ENCODE assay signal across 8 cellular contexts in the genomic region with DNA sequence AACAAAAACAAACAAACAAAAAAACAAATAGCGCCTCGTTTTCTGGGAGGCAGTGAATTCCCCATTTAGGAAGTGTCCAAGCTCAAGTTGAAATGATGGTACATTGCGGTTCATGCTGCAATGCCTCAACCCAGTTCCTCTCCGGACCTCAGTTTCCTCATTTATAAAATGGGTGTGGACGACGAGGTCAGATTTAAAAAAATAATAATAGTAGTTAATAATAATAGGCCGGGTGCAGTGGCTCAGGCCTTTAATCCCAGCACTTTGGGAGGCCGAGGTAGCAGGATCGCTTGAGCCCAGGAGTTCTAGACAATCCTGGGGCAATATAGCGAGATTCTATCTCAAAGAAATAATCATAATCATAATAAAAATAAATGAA. TPM values are rescaled to one million over a fixed set of nuclear protein-coding genes. Genes with fewer than 3 reads are reported as not detected.
A peak's percentile ranks its signal among the peaks of the same experiment; 100 is the strongest.
DNase-seq lines count a peak whose midpoint lies in the region; ATAC-seq and TF ChIP-seq lines count a peak whose summit lies in the region.

No MANE protein-coding gene starts in this region.

- H3K4me2 ChIP-seq in Karpas-422 (ENCODE audit: low read depth, low read length, poor library complexity, severe bottlenecking) = peak overlapping the region; percentile 72

- H3K4me1 Mint-ChIP-seq in central memory CD8-positive, alpha-beta T cell = peaks cover 35% of the 10 kb centered on the region
- peaks cover 29 to 30% of the 10 kb centered on the region in 2 donors for H3K4me1 Mint-ChIP-seq in natural killer cell treated with Interleukin-12 subunit alpha and Interleukin-12 subunit beta and Interleukin-15 and Interleukin-18, amount 100 ng/mL, for 72 hours (ENCODE audit: low read depth in 2 of 2)

- H4K20me1 ChIP-seq in Karpas-422 (ENCODE audit: insufficient read depth, low read depth, low read length) = no peaks in the 10 kb centered on the region

- peak overlapping the region; percentile 72 for H3K9ac ChIP-seq in Karpas-422 (ENCODE audit: low read length)

- H3K79me2 ChIP-seq in Karpas-422 (ENCODE audit: low read length) = no peaks in the 10 kb centered on the region

- peak overlapping the region; percentile 75 for H3K27ac ChIP-seq in Karpas-422 (ENCODE audit: low read length)

- no peak overlapping the region for H2AFZ ChIP-seq in Karpas-422 (ENCODE audit: low read length)

- H3K36me3 Mint-ChIP-seq in central memory CD8-positive, alpha-beta T cell (ENCODE audit: insufficient read depth) = peaks cover 16% of the 10 kb centered on the region
- no peaks in the 10 kb centered on the region for H3K36me3 Mint-ChIP-seq in natural killer cell treated with Interleukin-12 subunit alpha and Interleukin-12 subunit beta and Interleukin-15 and Interleukin-18, amount 100 ng/mL, for 72 hours

- H3K4me3 Mint-ChIP-seq in central memory CD8-positive, alpha-beta T cell = peak overlapping the region; percentile 69
- H3K4me3 Mint-ChIP-seq in natural killer cell treated with Interleukin-12 subunit alpha and Interleukin-12 subunit beta and Interleukin-15 and Interleukin-18, amount 100 ng/mL, for 72 hours = peak overlapping the region; percentile 82

- H3K9me3 ChIP-seq in BE2C (no peaks in the 10 kb centered on the region), Karpas-422 (ENCODE audit: low read length) (no peaks in the 10 kb centered on the region)

- peak overlapping the region; percentile 55 for H3K4me3 ChIP-seq in BE2C (ENCODE audit: low read depth, low read length)
- H3K4me3 ChIP-seq in Karpas-422 (ENCODE audit: low read length) = peak overlapping the region; percentile 74

- peak overlapping the region; percentile 8 for H3K27ac Mint-ChIP-seq in central memory CD8-positive, alpha-beta T cell (ENCODE audit: low read depth)
- no peak overlapping the region for H3K27ac Mint-ChIP-seq in natural killer cell treated with Interleukin-12 subunit alpha and Interleukin-12 subunit beta and Interleukin-15 and Interleukin-18, amount 100 ng/mL, for 72 hours

- no peak for DNase-seq in BE2C
- DNase-seq in Karpas-422 = no peak
- no peak for DNase-seq in central memory CD8-positive, alpha-beta T cell (ENCODE audit: low spot score in 2 of 2)
- no peak for DNase-seq in natural killer cell treated with Interleukin-12 subunit alpha and Interleukin-12 subunit beta and Interleukin-15 and Interleukin-18, amount 100 ng/mL, for 72 hours (ENCODE audit: low spot score)
- no peak for DNase-seq in NCI-H2227 (lab: John Stamatoyannopoulos, UW; ENCODE audit: unreplicated experiment)
- DNase-seq in AG08396 (ENCODE audit: low spot score) = no peak
- DNase-seq in T-helper 9 cell = no peak

- H3K27me3 Mint-ChIP-seq in central memory CD8-positive, alpha-beta T cell = no peaks in the 10 kb centered on the region
- no peaks in the 10 kb centered on the region for H3K27me3 Mint-ChIP-seq in natural killer cell treated with Interleukin-12 subunit alpha and Interleukin-12 subunit beta and Interleukin-15 and Interleukin-18, amount 100 ng/mL, for 72 hours

- no peak for ATAC-seq in central memory CD8-positive, alpha-beta T cell (replicated peaks; ENCODE audit: extremely low read depth, poor library complexity, severe bottlenecking)
- ATAC-seq in natural killer cell treated with Interleukin-12 subunit alpha and Interleukin-12 subunit beta and Interleukin-15 and Interleukin-18, amount 100 ng/mL, for 72 hours = no peak
- no peak for ATAC-seq in HG03354 (IDR thresholded peaks at IDR 0.05; ENCODE audit: poor library complexity, severe bottlenecking, unreplicated experiment)

- H3K36me3 ChIP-seq in BE2C (no peaks in the 10 kb centered on the region), Karpas-422 (ENCODE audit: insufficient read depth, low read length) (no peaks in the 10 kb centered on the region)

- TF ChIP-seq CTCF in BE2C (IDR thresholded peaks at IDR 0.05; ENCODE audit: low read depth, low read length) = no peak

- H3K4me1 ChIP-seq in BE2C (no peaks in the 10 kb centered on the region), Karpas-422 (ENCODE audit: low read length) (peaks cover 36% of the 10 kb centered on the region)

- no peaks in the 10 kb centered on the region for H3K9me3 Mint-ChIP-seq in central memory CD8-positive, alpha-beta T cell
- no peaks in the 10 kb centered on the region for H3K9me3 Mint-ChIP-seq in natural killer cell treated with Interleukin-12 subunit alpha and Interleukin-12 subunit beta and Interleukin-15 and Interleukin-18, amount 100 ng/mL, for 72 hours

- H3K27me3 ChIP-seq in BE2C = no peaks in the 10 kb centered on the region
- H3K27me3 ChIP-seq in Karpas-422 (ENCODE audit: low read length) = no peaks in the 10 kb centered on the region

- no peaks in the 10 kb centered on the region for H3K9me2 ChIP-seq in Karpas-422 (replicated peaks; ENCODE audit: insufficient read depth, low read length)

RNA-seq across cellular contexts. Expression of gene ERCC1, which starts 15.5 kb away (rescaled TPM):
- polyA plus RNA-seq in BE2C (2012; ENCODE audit: insufficient read depth, insufficient read length, low read depth) = 120 TPM
- 121 and 175 TPM in 2 replicates for total RNA-seq in Karpas-422 (2014; rRNA removed; shearing (Covaris generic); ENCODE audit: low replicate concordance)
- 10 to 100 TPM; 65.0 to 67.8 TPM for total RNA-seq in natural killer cell treated with Interleukin-12 subunit alpha and Interleukin-12 subunit beta and Interleukin-15 and Interleukin-18, amount 100 ng/mL, for 72 hours

RNA-seq across cellular contexts. Expression of gene FOSB, which starts 28.6 kb away (rescaled TPM):
- 1.1 TPM for polyA plus RNA-seq in BE2C (2012; ENCODE audit: insufficient read depth, insufficient read length, low read depth)
- total RNA-seq in Karpas-422 (2014; rRNA removed; shearing (Covaris generic); ENCODE audit: low replicate concordance) = 2.5 and 4.0 TPM in 2 replicates
- 10 to 100 TPM; 16.3 to 18.0 TPM for total RNA-seq in natural killer cell treated with Interleukin-12 subunit alpha and Interleukin-12 subunit beta and Interleukin-15 and Interleukin-18, amount 100 ng/mL, for 72 hours

RNA-seq across cellular contexts. Expression of gene POLR1G, which starts 32.7 kb away (rescaled TPM):
- polyA plus RNA-seq in BE2C (2012; ENCODE audit: insufficient read depth, insufficient read length, low read depth) = 16.9 TPM
- total RNA-seq in Karpas-422 (2014; rRNA removed; shearing (Covaris generic); ENCODE audit: low replicate concordance) = 6.6 and 10.5 TPM in 2 replicates
- total RNA-seq in natural killer cell treated with Interleukin-12 subunit alpha and Interleukin-12 subunit beta and Interleukin-15 and Interleukin-18, amount 100 ng/mL, for 72 hours = 10 to 100 TPM; 11.0 to 25.4 TPM

RNA-seq across cellular contexts. Expression of gene PPP1R13L, which starts 34.3 kb away (rescaled TPM):
- polyA plus RNA-seq in BE2C (2012; ENCODE audit: insufficient read depth, insufficient read length, low read depth) = 0.77 TPM
- total RNA-seq in Karpas-422 (2014; rRNA removed; shearing (Covaris generic); ENCODE audit: low replicate concordance) = 1.0 and 1.1 TPM in 2 replicates
- 10 to 100 TPM; 12.2 to 14.1 TPM for total RNA-seq in natural killer cell treated with Interleukin-12 subunit alpha and Interleukin-12 subunit beta and Interleukin-15 and Interleukin-18, amount 100 ng/mL, for 72 hours

RNA-seq across cellular contexts. Expression of gene RTN2, which starts 57.7 kb away (rescaled TPM):
- 79.0 TPM for polyA plus RNA-seq in BE2C (2012; ENCODE audit: insufficient read depth, insufficient read length, low read depth)
- total RNA-seq in Karpas-422 (2014; rRNA removed; shearing (Covaris generic); ENCODE audit: low replicate concordance) = 3.1 and 4.6 TPM in 2 replicates
- total RNA-seq in natural killer cell treated with Interleukin-12 subunit alpha and Interleukin-12 subunit beta and Interleukin-15 and Interleukin-18, amount 100 ng/mL, for 72 hours = 1 to 10 TPM; 5.9 to 7.8 TPM
